ENCODE assay signal across 20 cellular contexts in genomic region chr1:56448937-56449336, GRCh38.
DNase-seq lines count a peak whose midpoint lies in the region; TF ChIP-seq lines count a peak whose summit lies in the region.
"Had no signal": no experiment of that assay in that cellular context is flagged by ENCODE, and none has a peak within 500 bp of the region (broad histone marks: within the 10 kb centered on the region; RNA-seq: fewer than 3 reads in every experiment).

No MANE protein-coding gene starts in this region.

- no peak overlapping the region for H2BK120ac ChIP-seq in mesendoderm (ENCODE audit: low read depth, low read length)

- H3K23ac ChIP-seq in mesendoderm (ENCODE audit: low read length), result no peak overlapping the region

- H3K27ac Mint-ChIP-seq in osteocyte (ENCODE audit: unreplicated experiment), result no peak overlapping the region
- H3K27ac Mint-ChIP-seq: GM23338; naive thymus-derived CD8-positive, alpha-beta T cell had no signal

- no peaks in the 10 kb centered on the region for H3K36me3 ChIP-seq in mesendoderm (ENCODE audit: control insufficient read depth, insufficient read depth, low read length)
- H3K36me3 ChIP-seq: left lung, prostate gland, vagina had no signal

- peak; percentile 8 for DNase-seq in COLO829 (ENCODE audit: low spot score)
- DNase-seq in RPMI7951 (ENCODE audit: low read depth), result peak; percentile 85
- DNase-seq in fibroblast of mammary gland (ENCODE audit: low read depth), result peak; percentile 72
- peak; percentile 36 for DNase-seq in mesendoderm
- no peak for DNase-seq in H4 (ENCODE audit: low spot score)
- no peak for DNase-seq in foreskin melanocyte
- DNase-seq in osteocyte (ENCODE audit: extremely low spot score, unreplicated experiment), result no peak
- DNase-seq in stimulated activated CD4-positive, alpha-beta T cell treated with anti-CD3 and anti-CD28 coated beads, Interleukin-2, amount 100 ng/mL, for 48 hours, result no peak
- DNase-seq: activated effector memory CD4-positive, alpha-beta T cell treated with anti-CD3 and anti-CD28 coated beads, Interleukin-2, amount 50 U/mL, for 16 hours; anterior cingulate cortex; Calu3; hippocampal formation; left lung; naive thymus-derived CD8-positive, alpha-beta T cell; NCI-H146; SIG-M5; stimulated activated CD4-positive, alpha-beta T cell treated with anti-CD3 and anti-CD28 coated beads, Interleukin-15, amount 100 ng/mL, for 24 hours had no signal

- no peak overlapping the region for H3K4me3 Mint-ChIP-seq in osteocyte (ENCODE audit: unreplicated experiment)
- H3K4me3 Mint-ChIP-seq: GM23338; naive thymus-derived CD8-positive, alpha-beta T cell had no signal

- H3K4me1 Mint-ChIP-seq in osteocyte (ENCODE audit: unreplicated experiment), result peaks cover 43% of the 10 kb centered on the region
- H3K4me1 Mint-ChIP-seq: naive thymus-derived CD8-positive, alpha-beta T cell had no signal

- H2BK15ac ChIP-seq in mesendoderm (replicated peaks; ENCODE audit: low read depth), result no peak overlapping the region

- H2BK5ac ChIP-seq in mesendoderm (ENCODE audit: low read length), result no peak overlapping the region

- H3K4me2 ChIP-seq in mesendoderm (ENCODE audit: low read length), result no peak overlapping the region
- H3K4me2 ChIP-seq: GM23338 had no signal

- H3K9me3 Mint-ChIP-seq in osteocyte (ENCODE audit: unreplicated experiment), result no peaks in the 10 kb centered on the region
- H3K9me3 Mint-ChIP-seq: GM23338 had no signal

- H2AK5ac ChIP-seq in mesendoderm (ENCODE audit: low read length), result no peak overlapping the region

- no peak overlapping the region for H3K18ac ChIP-seq in mesendoderm (ENCODE audit: low read length)

- H4K8ac ChIP-seq in mesendoderm (ENCODE audit: low read depth, low read length), result no peak overlapping the region

- H3K27me3 ChIP-seq in mesendoderm (ENCODE audit: insufficient read depth, low read length, poor library complexity), result no peaks in the 10 kb centered on the region
- H3K27me3 ChIP-seq: left lung, vagina had no signal

- H4K5ac ChIP-seq in mesendoderm (ENCODE audit: low read length), result no peak overlapping the region

- H3K4me1 ChIP-seq in mesendoderm (ENCODE audit: control insufficient read depth, low read depth, low read length), result peaks cover 11% of the 10 kb centered on the region
- H3K4me1 ChIP-seq: prostate gland had no signal

- H3K56ac ChIP-seq in mesendoderm (ENCODE audit: low read length), result no peak overlapping the region

- no peak overlapping the region for H3K9ac ChIP-seq in mesendoderm (ENCODE audit: low read length)

- no peaks in the 10 kb centered on the region for H3K27me3 Mint-ChIP-seq in osteocyte (ENCODE audit: unreplicated experiment)

- no peaks in the 10 kb centered on the region for H3K79me2 ChIP-seq in mesendoderm (ENCODE audit: control insufficient read depth, insufficient read depth, low read length)

- WGBS in mesendoderm (ENCODE audit: extremely low coverage, insufficient coverage, low lambda C conversion rate), result no CpG with 5 or more reads among the region's 6 CpGs

- no peak overlapping the region for H3K4ac ChIP-seq in mesendoderm (ENCODE audit: low read depth, low read length)

- H3K4me3 ChIP-seq in fibroblast of mammary gland (ENCODE audit: control insufficient read depth, low read depth, low read length), result no peak overlapping the region
- H3K4me3 ChIP-seq in mesendoderm (ENCODE audit: low read length), result no peak overlapping the region
- H3K4me3 ChIP-seq: GM23338, left lung, prostate gland, vagina had no signal

- no peaks in the 10 kb centered on the region for H3K79me1 ChIP-seq in mesendoderm (ENCODE audit: low read length)

- H3K27ac ChIP-seq in mesendoderm (ENCODE audit: low read depth, low read length), result no peak overlapping the region
- H3K27ac ChIP-seq: left lung, prostate gland, vagina had no signal

- TF ChIP-seq CTCF in fibroblast of mammary gland (conservative IDR thresholded peaks at IDR 0.05; ENCODE audit: control insufficient read depth, insufficient read depth, low read depth, low read length), result no peak
- no peak for TF ChIP-seq CTCF in osteocyte (IDR thresholded peaks at IDR 0.05)

- no peaks in the 10 kb centered on the region for H3K36me3 Mint-ChIP-seq in osteocyte (ENCODE audit: unreplicated experiment)
- H3K36me3 Mint-ChIP-seq: naive thymus-derived CD8-positive, alpha-beta T cell had no signal

Comparison
In these comparisons a context has a peak if more than half of its experiments do, and no peak if none do; other contexts are left out.
1. DNase-seq: peak in COLO829 (single experiment), RPMI7951 (single experiment), fibroblast of mammary gland (single experiment) and mesendoderm (single experiment); none in H4 (single experiment), foreskin melanocyte (single experiment), osteocyte (single experiment) and stimulated activated CD4-positive, alpha-beta T cell treated with anti-CD3 and anti-CD28 coated beads, Interleukin-2, amount 100 ng/mL, for 48 hours (0 of 2).